8 cellular contexts compared by ENCODE assay signal in genomic region chr17:49694847-49695697, GRCh38. TPM values are rescaled to one million over a fixed set of nuclear protein-coding genes. Genes with fewer than 3 reads are reported as not detected.
A peak's percentile ranks its signal among the peaks of the same experiment; 100 is the strongest.
DNase-seq lines count a peak whose midpoint lies in the region; ATAC-seq and TF ChIP-seq lines count a peak whose summit lies in the region.

No MANE protein-coding gene starts in this region.

- peaks cover 8% of the 10 kb centered on the region for H3K36me3 Mint-ChIP-seq in activated B cell treated with CpG ODN at 0.5 μM for 24 hours (ENCODE audit: low read depth)

- TF ChIP-seq CTCF in activated B cell treated with CpG ODN at 0.5 μM for 24 hours (IDR thresholded peaks at IDR 0.05) (peak; percentile 44), lower leg skin (IDR thresholded peaks at IDR 0.05) (peak in 1 of 3 donors; percentile 90)

- H3K4me3 Mint-ChIP-seq in activated B cell treated with CpG ODN at 0.5 μM for 24 hours: no peak overlapping the region

- peaks cover 18% of the 10 kb centered on the region for H3K4me1 Mint-ChIP-seq in activated B cell treated with CpG ODN at 0.5 μM for 24 hours

- POLR2A ChIA-PET in activated B cell treated with CpG ODN at 0.5 μM for 24 hours (lab: Charles Lee): interaction anchor here (0.7 to 1.2 kb wide), 4 partner anchors 13 to 94 kb away, joined by 3 to 6 read pairs (median 3); partner anchors contain the start of gene KAT7

- CTCF ChIA-PET in activated B cell treated with CpG ODN at 0.5 μM for 24 hours (lab: Charles Lee): interaction anchor here (0.6 to 7.1 kb wide), 12 partner anchors 10 to 138 kb away, joined by 3 to 65 read pairs (median 4); partner anchors contain the start of genes FAM117A and NXPH3

- ATAC-seq in activated B cell treated with CpG ODN at 0.5 μM for 24 hours (ENCODE audit: low read depth) (peak; percentile 86), HG02938 (IDR thresholded peaks at IDR 0.05; ENCODE audit: unreplicated experiment) (no peak)

- intact Hi-C loops in activated B cell treated with CpG ODN at 0.5 μM for 24 hours (cut with micrococcal nuclease): loop anchor here (1.0 kb wide), 2 partner anchors 19 to 125 kb away; no protein-coding TSS in a partner anchor
- intact Hi-C loops in lower leg skin (cut with DNase I; ENCODE audit: low total_unique reads): loop anchor here (2.0 kb wide), 1 partner anchor 128 kb away; no protein-coding TSS in a partner anchor

- no peaks in the 10 kb centered on the region for H3K27me3 Mint-ChIP-seq in activated B cell treated with CpG ODN at 0.5 μM for 24 hours

- H3K4me3 ChIP-seq in lower leg skin (ENCODE audit: low read depth, poor library complexity, severe bottlenecking): no peak overlapping the region

- no peak overlapping the region for H3K27ac Mint-ChIP-seq in activated B cell treated with CpG ODN at 0.5 μM for 24 hours

- no peaks in the 10 kb centered on the region for H3K9me3 Mint-ChIP-seq in activated B cell treated with CpG ODN at 0.5 μM for 24 hours

- TF ChIP-seq POLR2A in lower leg skin (IDR thresholded peaks at IDR 0.05): no peak

- WGBS in lower leg skin, 2 donors: 25 to 28% methylated on average over 16 of the region's 16 CpGs

- DNase-seq in GM03348 (ENCODE audit: low spot score): peak; percentile 52
- DNase-seq in NCI-H1105 (lab: John Stamatoyannopoulos, UW): peak; percentile 3
- peak; percentile 68 for DNase-seq in activated B cell treated with CpG ODN at 0.5 μM for 24 hours
- peak; percentile 58 for DNase-seq in central memory CD4-positive, alpha-beta T cell
- peak; percentile 53 to 92 for DNase-seq in lower leg skin (ENCODE audit: low spot score in 2 of 2)
- peak; percentile 49 to 65 (median 62) for DNase-seq in stimulated activated CD4-positive, alpha-beta T cell treated with anti-CD3 and anti-CD28 coated beads, TNF-alpha, amount 100 ng/mL, for 48 hours (ENCODE audit: low read depth in 3 of 3)
- no peak for DNase-seq in cortex of kidney (lab: John Stamatoyannopoulos, UW)

RNA-seq across cellular contexts. Expression of gene SLC35B1, which starts 12.7 kb away (rescaled TPM):
- total RNA-seq in activated B cell treated with CpG ODN at 0.5 μM for 24 hours: 51.8 and 53.8 TPM in 2 replicates
- total RNA-seq in lower leg skin: 10 to 100 TPM; 31.0 to 40.1 (median 35.1) TPM

RNA-seq across cellular contexts. Expression of gene SPOP, which starts 17.2 kb away (rescaled TPM):
- total RNA-seq in activated B cell treated with CpG ODN at 0.5 μM for 24 hours (57.4 and 65.8 TPM in 2 replicates), lower leg skin (10 to 100 TPM; 35.9 to 74.7 (median 47.3) TPM)
